In genomic region chr15:39823634-39824033, GRCh38 we compare ENCODE assay signal across 30 cellular contexts. TPM values are rescaled to one million over a fixed set of nuclear protein-coding genes. Genes with fewer than 3 reads are reported as not detected.
"Had no signal": no experiment of that assay in that cellular context is flagged by ENCODE, and none has a peak within 500 bp of the region (broad histone marks: within the 10 kb centered on the region; RNA-seq: fewer than 3 reads in every experiment).

No MANE protein-coding gene starts in this region.

- DNase-seq: activated CD4-positive, alpha-beta memory T cell treated with anti-CD3 and anti-CD28 coated beads, Interleukin-2, amount 10 ng/mL, durations not matched to agents 7 days and 5 days; activated CD4-positive, alpha-beta T cell treated with anti-CD3 and anti-CD28 coated beads for 1 hour; activated CD4-positive, alpha-beta T cell treated with anti-CD3 and anti-CD28 coated beads for 4 hours; activated CD4-positive, alpha-beta T cell treated with anti-CD3 and anti-CD28 coated beads, Interleukin-2, amount 10 ng/mL, durations not matched to agents 7 days and 5 days; activated CD4-positive, alpha-beta T cell treated with anti-CD3 and anti-CD28 coated beads, Interleukin-2, amount 50 U/mL, for 4 hours; activated CD8-positive, alpha-beta memory T cell treated with anti-CD3 and anti-CD28 coated beads, Interleukin-2, amount 50 U/mL, for 48 hours; activated gamma-delta T cell; activated naive CD4-positive, alpha-beta T cell; activated naive CD4-positive, alpha-beta T cell treated with anti-CD3 and anti-CD28 coated beads, Interleukin-2, amount 10 ng/mL, durations not matched to agents 7 days and 5 days; activated naive CD8-positive, alpha-beta T cell treated with anti-CD3 and anti-CD28 coated beads, Interleukin-2, amount 10 ng/mL, durations not matched to agents 7 days and 5 days; activated T-cell treated with anti-CD3 and anti-CD28 coated beads for 4 hours; activated T-cell treated with anti-CD3 and anti-CD28 coated beads, Interleukin-2, amount 50 U/mL, for 24 hours; activated T-cell treated with anti-CD3 and anti-CD28 coated beads, Interleukin-2, amount 50 U/mL, for 72 hours; dorsolateral prefrontal cortex; effector memory CD4-positive, alpha-beta T cell; erythroblast; foreskin keratinocyte; gastrocnemius medialis; heart right ventricle; T-cell; T1000 had no signal

- H3K36me3 ChIP-seq: ascending aorta, breast epithelium, esophagus muscularis mucosa, gastrocnemius medialis, heart right ventricle had no signal

- H3K4me1 Mint-ChIP-seq: activated CD4-positive, alpha-beta memory T cell treated with anti-CD3 and anti-CD28 coated beads, Interleukin-2, amount 10 ng/mL, durations not matched to agents 7 days and 5 days; activated CD4-positive, alpha-beta T cell treated with anti-CD3 and anti-CD28 coated beads, Interleukin-2, amount 10 ng/mL, durations not matched to agents 7 days and 5 days; activated naive CD4-positive, alpha-beta T cell treated with anti-CD3 and anti-CD28 coated beads, Interleukin-2, amount 10 ng/mL, durations not matched to agents 7 days and 5 days; activated naive CD8-positive, alpha-beta T cell treated with anti-CD3 and anti-CD28 coated beads, Interleukin-2, amount 10 ng/mL, durations not matched to agents 7 days and 5 days; central memory CD8-positive, alpha-beta T cell; T-cell had no signal

- H3K27ac ChIP-seq: ascending aorta, breast epithelium, coronary artery, dorsolateral prefrontal cortex, esophagus muscularis mucosa, foreskin keratinocyte, gastrocnemius medialis, heart right ventricle had no signal

- H3K27ac Mint-ChIP-seq: activated CD4-positive, alpha-beta memory T cell treated with anti-CD3 and anti-CD28 coated beads, Interleukin-2, amount 10 ng/mL, durations not matched to agents 7 days and 5 days; activated CD4-positive, alpha-beta T cell treated with anti-CD3 and anti-CD28 coated beads, Interleukin-2, amount 10 ng/mL, durations not matched to agents 7 days and 5 days; activated naive CD4-positive, alpha-beta T cell treated with anti-CD3 and anti-CD28 coated beads, Interleukin-2, amount 10 ng/mL, durations not matched to agents 7 days and 5 days; activated naive CD4-positive, alpha-beta T cell treated with anti-CD3 and anti-CD28 coated beads, Interleukin-2, amount 50 U/mL, for 72 hours; activated naive CD8-positive, alpha-beta T cell treated with anti-CD3 and anti-CD28 coated beads, Interleukin-2, amount 10 ng/mL, durations not matched to agents 7 days and 5 days; activated T-cell treated with anti-CD3 and anti-CD28 coated beads, Interleukin-2, amount 50 U/mL, for 24 hours; activated T-cell treated with anti-CD3 and anti-CD28 coated beads, Interleukin-2, amount 50 U/mL, for 72 hours; brain; dendritic cell treated with granulocyte-macrophage colony-stimulating factor and Interleukin-4, amounts not matched to agents 40 ng/mL and 50 ng/mL, for 4 days; T-cell; T-helper 1 cell treated with Interleukin-12 subunit alpha and Interleukin-12 subunit beta and Interleukin-4 antibody, amounts not matched to agents 30 μg/mL and 1 μg/mL, for 36 hours had no signal

- H3K36me3 Mint-ChIP-seq: activated naive CD4-positive, alpha-beta T cell treated with anti-CD3 and anti-CD28 coated beads, Interleukin-2, amount 10 ng/mL, durations not matched to agents 7 days and 5 days; activated naive CD4-positive, alpha-beta T cell treated with anti-CD3 and anti-CD28 coated beads, Interleukin-2, amount 50 U/mL, for 72 hours; activated naive CD8-positive, alpha-beta T cell treated with anti-CD3 and anti-CD28 coated beads, Interleukin-2, amount 10 ng/mL, durations not matched to agents 7 days and 5 days; brain; T-cell had no signal

- ATAC-seq: activated naive CD4-positive, alpha-beta T cell treated with anti-CD3 and anti-CD28 coated beads, Interleukin-2, amount 50 U/mL, for 72 hours; activated T-cell treated with anti-CD3 and anti-CD28 coated beads, Interleukin-2, amount 50 U/mL, for 72 hours; foreskin keratinocyte; gastrocnemius medialis; heart right ventricle; T-cell had no signal

- H3K4me3 ChIP-seq: ascending aorta, breast epithelium, coronary artery, dorsolateral prefrontal cortex, esophagus muscularis mucosa, gastrocnemius medialis, heart right ventricle had no signal

- H3K9me3 ChIP-seq: ascending aorta, breast epithelium, esophagus muscularis mucosa, gastrocnemius medialis, heart right ventricle had no signal

- H3K27me3 ChIP-seq: ascending aorta, breast epithelium, dorsolateral prefrontal cortex, esophagus muscularis mucosa, foreskin keratinocyte, gastrocnemius medialis, heart right ventricle had no signal

- H3K4me1 ChIP-seq: ascending aorta, breast epithelium, foreskin keratinocyte, gastrocnemius medialis, heart right ventricle had no signal

- H3K4me3 Mint-ChIP-seq: activated CD4-positive, alpha-beta memory T cell treated with anti-CD3 and anti-CD28 coated beads, Interleukin-2, amount 10 ng/mL, durations not matched to agents 7 days and 5 days; activated CD4-positive, alpha-beta T cell treated with anti-CD3 and anti-CD28 coated beads, Interleukin-2, amount 10 ng/mL, durations not matched to agents 7 days and 5 days; activated naive CD4-positive, alpha-beta T cell treated with anti-CD3 and anti-CD28 coated beads, Interleukin-2, amount 10 ng/mL, durations not matched to agents 7 days and 5 days; activated naive CD8-positive, alpha-beta T cell treated with anti-CD3 and anti-CD28 coated beads, Interleukin-2, amount 10 ng/mL, durations not matched to agents 7 days and 5 days; activated T-cell treated with anti-CD3 and anti-CD28 coated beads, Interleukin-2, amount 50 U/mL, for 24 hours; activated T-cell treated with anti-CD3 and anti-CD28 coated beads, Interleukin-2, amount 50 U/mL, for 72 hours; brain; central memory CD8-positive, alpha-beta T cell; dendritic cell treated with granulocyte-macrophage colony-stimulating factor and Interleukin-4, amounts not matched to agents 40 ng/mL and 50 ng/mL, for 4 days; T-cell; T-helper 1 cell treated with Interleukin-12 subunit alpha and Interleukin-12 subunit beta and Interleukin-4 antibody, amounts not matched to agents 30 μg/mL and 1 μg/mL, for 36 hours had no signal

- H3K9me3 Mint-ChIP-seq: activated CD4-positive, alpha-beta memory T cell treated with anti-CD3 and anti-CD28 coated beads, Interleukin-2, amount 10 ng/mL, durations not matched to agents 7 days and 5 days; activated CD4-positive, alpha-beta T cell treated with anti-CD3 and anti-CD28 coated beads, Interleukin-2, amount 10 ng/mL, durations not matched to agents 7 days and 5 days; activated naive CD4-positive, alpha-beta T cell treated with anti-CD3 and anti-CD28 coated beads, Interleukin-2, amount 10 ng/mL, durations not matched to agents 7 days and 5 days; activated naive CD8-positive, alpha-beta T cell treated with anti-CD3 and anti-CD28 coated beads, Interleukin-2, amount 10 ng/mL, durations not matched to agents 7 days and 5 days; activated T-cell treated with anti-CD3 and anti-CD28 coated beads, Interleukin-2, amount 50 U/mL, for 72 hours; central memory CD8-positive, alpha-beta T cell; dendritic cell treated with granulocyte-macrophage colony-stimulating factor and Interleukin-4, amounts not matched to agents 40 ng/mL and 50 ng/mL, for 4 days; T-cell; T-helper 1 cell treated with Interleukin-12 subunit alpha and Interleukin-12 subunit beta and Interleukin-4 antibody, amounts not matched to agents 30 μg/mL and 1 μg/mL, for 36 hours had no signal

RNA-seq across cellular contexts. Expression of gene FSIP1, which starts 41.0 kb away (rescaled TPM):
- total RNA-seq: ascending aorta had no signal
